ENCODE assay signal across 14 cellular contexts in genomic region chr18:23380001-23380550, GRCh38.
DNase-seq lines count a peak whose midpoint lies in the region; ATAC-seq, FAIRE-seq and TF ChIP-seq lines count a peak whose summit lies in the region.
"Had no signal": no experiment of that assay in that cellular context is flagged by ENCODE, and none has a peak within 500 bp of the region (broad histone marks: within the 10 kb centered on the region; RNA-seq: fewer than 3 reads in every experiment).

No MANE protein-coding gene starts in this region.

- POLR2A ChIA-PET in A549 (lab: Yijun Ruan, JAX) = interaction anchor here (0.8 to 1.3 kb wide), 2 partner anchors 26 to 246 kb away, joined by 3 read pairs; no protein-coding TSS in a partner anchor

- no peak for TF ChIP-seq POLR2A in A549 (IDR thresholded peaks at IDR 0.05; ENCODE audit: low read length)

- in situ Hi-C loops in astrocyte of the cerebellum (cut with HindIII; ENCODE audit: low sequenced_read_pairs) = loop anchor here (5.0 to 25.0 kb wide), 2 partner anchors 68 to 243 kb away; partner anchors contain the start of gene CABLES1

- no peak for FAIRE-seq in A549 (lab: Jason Lieb, UNC)

- H3K4me1 ChIP-seq in A549 = peaks cover 38% of the 10 kb centered on the region
- peaks cover 3 to 10% of the 10 kb centered on the region in 2 donors for H3K4me1 ChIP-seq in left lung
- H3K4me1 ChIP-seq: BLaER1 had no signal

- no peak overlapping the region for H3K4me3 ChIP-seq in A549
- H3K4me3 ChIP-seq in astrocyte of the cerebellum (ENCODE audit: low read depth, low read length) = no peak overlapping the region
- H3K4me3 ChIP-seq in left lung = no peak overlapping the region
- no peak overlapping the region for H3K4me3 ChIP-seq in coronary artery
- H3K4me3 ChIP-seq: BLaER1 had no signal

- H3K9me3 ChIP-seq in A549 = no peaks in the 10 kb centered on the region
- no peaks in the 10 kb centered on the region for H3K9me3 ChIP-seq in left lung
- H3K9me3 ChIP-seq: BLaER1 had no signal

- no peaks in the 10 kb centered on the region for H3K27me3 ChIP-seq in left lung
- H3K27me3 ChIP-seq: BLaER1 had no signal

- H3K36me3 ChIP-seq in left lung = peaks cover 0 to 6% of the 10 kb centered on the region in 2 donors

- 43% methylated on average over 11 of the region's 11 CpGs for WGBS in A549 (ENCODE audit: missing lambda C conversion rate)

- TF ChIP-seq RAD21 in A549 (conservative IDR thresholded peaks at IDR 0.05 in 1 of 2, IDR thresholded peaks at IDR 0.05 in 1 of 2) = peak in 1 of 2 experiments; percentile 10; a peak in 1 of 5 replicates

- H3K27ac ChIP-seq in A549 = peak overlapping the region; percentile 60 to 83
- H3K27ac ChIP-seq in left lung = peak overlapping the region; percentile 45
- H3K27ac ChIP-seq in coronary artery = peak overlapping the region in 1 of 2 donors; percentile 54
- H3K27ac ChIP-seq: BLaER1 had no signal

- CTCF ChIA-PET in A549 (lab: Yijun Ruan, JAX) = interaction anchor here (0.6 to 3.4 kb wide), 14 partner anchors 9 to 349 kb away, joined by 3 to 16 read pairs (median 4); no protein-coding TSS in a partner anchor

- ATAC-seq in A549 = peak; percentile 74 to 89; a peak in 5 of 6 replicates
- peak; percentile 87 for ATAC-seq in left lung
- no peak for ATAC-seq in GM18502 (IDR thresholded peaks at IDR 0.05; ENCODE audit: poor library complexity, unreplicated experiment)

- peak; percentile 56 to 73 for DNase-seq in A549 (ENCODE audit: low read depth in 1 of 2, low spot score in 1 of 2)
- peak; percentile 24 for DNase-seq in HT-29 (ENCODE audit: low spot score)
- peak; percentile 58 for DNase-seq in astrocyte of the cerebellum (ENCODE audit: low read depth)
- peak; percentile 82 to 84 for DNase-seq in left lung
- DNase-seq in GM20000 (ENCODE audit: low spot score) = no peak
- DNase-seq in HCEC 1CT = no peak
- DNase-seq in coronary artery (ENCODE audit: low spot score) = no peak
- DNase-seq: activated CD4-positive, alpha-beta T cell treated with anti-CD3 and anti-CD28 coated beads for 48 hours; activated naive CD4-positive, alpha-beta T cell treated with anti-CD3 and anti-CD28 coated beads, Interleukin-2, amount 10 ng/mL, durations not matched to agents 7 days and 5 days; NCI-H1694 treated with DMSO at 0.1 percent for 48 hours; posterior cingulate gyrus; SHP77 treated with DMSO at 0.1 percent for 48 hours had no signal

- intact Hi-C loops in left lung (cut with DNase I) = no loop called here

- TF ChIP-seq CTCF in A549 (IDR thresholded peaks at IDR 0.05) (no peak), astrocyte of the cerebellum (IDR thresholded peaks at IDR 0.05; ENCODE audit: low read depth, low read length, missing control alignments) (no peak), left lung (IDR thresholded peaks at IDR 0.05) (no peak), GM20000 (IDR thresholded peaks at IDR 0.05; ENCODE audit: extremely low read depth, missing control alignments) (no peak), coronary artery (IDR thresholded peaks at IDR 0.05) (no peak)

- peak overlapping the region; percentile 55 for H3K4me2 ChIP-seq in A549
- H3K4me2 ChIP-seq: BLaER1 had no signal

- TF ChIP-seq EP300 in A549 (IDR thresholded peaks at IDR 0.05) = no peak

TF ChIP-seq in A549, 52 proteins besides CTCF, POLR2A, EP300 and RAD21:
- TF ChIP-seq JUNB (IDR thresholded peaks at IDR 0.05) (no peak), MAX (IDR thresholded peaks at IDR 0.05) (peak; percentile 27), MAFK (IDR thresholded peaks at IDR 0.05; ENCODE audit: partially characterized antibody) (peak; percentile 87)

Comparison
In these comparisons a context has a peak if more than half of its experiments do, and no peak if none do; other contexts are left out.
1. DNase-seq: peak in A549 (2 of 2), HT-29 (single experiment), astrocyte of the cerebellum (single experiment) and left lung (2 of 2); none in GM20000 (single experiment), HCEC 1CT (single experiment) and coronary artery (single experiment).